ENCODE assay signal across 1 cellular context in the genomic region with DNA sequence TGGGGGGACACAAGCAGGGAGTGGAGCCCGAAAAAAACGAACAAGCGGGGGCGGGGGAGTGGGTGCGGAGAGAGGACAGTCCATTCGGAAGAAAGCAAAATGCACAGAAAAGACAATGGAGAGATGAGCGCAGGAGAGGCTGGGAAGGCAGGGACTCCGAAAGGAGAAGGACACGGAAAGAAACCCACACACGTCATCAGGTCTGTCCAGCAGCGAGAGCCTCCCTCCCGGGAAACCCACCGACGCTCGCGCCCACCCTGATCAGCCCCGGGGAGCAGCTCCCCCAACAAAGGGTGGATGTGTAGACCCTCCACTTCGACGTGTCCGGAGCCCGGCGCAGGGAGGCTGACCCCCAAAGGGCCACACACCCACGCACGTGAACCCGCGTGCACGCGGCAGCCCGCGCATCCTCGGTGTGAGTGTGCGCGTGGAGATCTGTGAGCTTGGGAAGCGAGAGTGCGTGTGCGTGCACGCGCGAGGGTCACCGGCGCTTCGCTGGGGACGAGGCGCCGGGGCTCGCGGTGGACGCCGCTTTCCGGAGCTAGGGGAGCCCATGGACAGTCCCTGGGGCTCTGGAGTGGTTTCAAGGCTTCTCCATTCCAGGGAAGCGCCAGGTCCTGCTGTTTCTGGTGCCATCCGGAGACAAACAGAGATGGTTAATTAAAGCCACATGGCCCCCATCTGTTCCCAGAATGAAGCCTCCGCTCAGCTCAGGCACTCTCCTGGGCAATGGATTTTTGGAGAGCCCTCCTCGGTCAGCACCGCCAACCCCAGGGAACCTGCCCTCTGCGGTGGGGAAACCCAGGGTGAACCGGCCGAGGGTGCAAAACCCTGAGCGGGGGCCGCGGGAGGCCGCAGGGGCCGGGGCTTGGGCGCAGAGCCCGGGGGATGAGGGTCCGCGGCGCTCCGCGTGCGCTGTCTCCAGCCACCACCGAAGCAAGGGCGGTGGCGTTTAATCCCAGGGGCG.
A peak's percentile ranks its signal among the peaks of the same experiment; 100 is the strongest.
TF ChIP-seq lines count a peak whose summit lies in the region.

No MANE protein-coding gene starts in this region.

TF ChIP-seq in HepG2, 621 proteins besides CTCF, POLR2A, EP300 and RAD21 (continued from another document and continues in another):
- TF ChIP-seq MLX (CRISPR knock-in tag; IDR thresholded peaks at IDR 0.05) (no peak), YEATS2 (CRISPR knock-in tag; IDR thresholded peaks at IDR 0.05; ENCODE audit: borderline replicate concordance) (no peak), GMEB2 (CRISPR knock-in tag; IDR thresholded peaks at IDR 0.05; ENCODE audit: low read depth) (no peak), SIX4 (CRISPR knock-in tag; IDR thresholded peaks at IDR 0.05) (no peak), ZNF781 (CRISPR knock-in tag; IDR thresholded peaks at IDR 0.05; ENCODE audit: borderline replicate concordance, not compliant biosample characterization) (no peak), ATF6 (CRISPR knock-in tag; conservative IDR thresholded peaks at IDR 0.05) (no peak), MEIS1 (CRISPR knock-in tag; IDR thresholded peaks at IDR 0.05; ENCODE audit: borderline replicate concordance) (0 out of 2 replicates have a peak, but pooled peaks have one; percentile 5), ZNF235 (CRISPR knock-in tag; IDR thresholded peaks at IDR 0.05; ENCODE audit: borderline replicate concordance) (no peak), ELK4 (CRISPR knock-in tag; IDR thresholded peaks at IDR 0.05; ENCODE audit: borderline replicate concordance) (no peak), ZNF782 (CRISPR knock-in tag; IDR thresholded peaks at IDR 0.05; ENCODE audit: borderline replicate concordance) (no peak), TOE1 (CRISPR knock-in tag; IDR thresholded peaks at IDR 0.05) (no peak), DMAP1 (CRISPR knock-in tag; IDR thresholded peaks at IDR 0.05) (no peak), HOXD1 (CRISPR knock-in tag; IDR thresholded peaks at IDR 0.05) (no peak), ATF1 (CRISPR knock-in tag; IDR thresholded peaks at IDR 0.05) (no peak), KAT7 (CRISPR knock-in tag; IDR thresholded peaks at IDR 0.05; ENCODE audit: borderline replicate concordance) (0 out of 2 replicates have a peak, but pooled peaks have one; percentile 21), GFI1 (CRISPR knock-in tag; IDR thresholded peaks at IDR 0.05; ENCODE audit: borderline replicate concordance) (no peak), NCOA1 (CRISPR knock-in tag; IDR thresholded peaks at IDR 0.05) (no peak), NCOA5 (CRISPR knock-in tag; IDR thresholded peaks at IDR 0.05) (no peak), THYN1 (CRISPR knock-in tag; IDR thresholded peaks at IDR 0.05; ENCODE audit: borderline replicate concordance, low read depth) (no peak), SAP130 (CRISPR knock-in tag; IDR thresholded peaks at IDR 0.05; ENCODE audit: low read depth) (no peak), MEF2D (CRISPR knock-in tag; IDR thresholded peaks at IDR 0.05) (no peak), ADNP (CRISPR knock-in tag; IDR thresholded peaks at IDR 0.05) (no peak), NFYC (CRISPR knock-in tag; IDR thresholded peaks at IDR 0.05) (no peak), IRX3 (CRISPR knock-in tag; IDR thresholded peaks at IDR 0.05; ENCODE audit: borderline replicate concordance, low read depth) (no peak), ARNT (IDR thresholded peaks at IDR 0.05) (no peak), AGO2 (optimal IDR thresholded peaks at IDR 0.05; ENCODE audit: low read depth, low read length) (peak; percentile 61), MTF1 (CRISPR knock-in tag; IDR thresholded peaks at IDR 0.05) (no peak), ZNF512B (CRISPR knock-in tag; IDR thresholded peaks at IDR 0.05; ENCODE audit: borderline replicate concordance) (0 out of 2 replicates have a peak, but pooled peaks have one; percentile 20), ELF1 (CRISPR knock-in tag; IDR thresholded peaks at IDR 0.05) (no peak)
- TF ChIP-seq, protein P1, sequence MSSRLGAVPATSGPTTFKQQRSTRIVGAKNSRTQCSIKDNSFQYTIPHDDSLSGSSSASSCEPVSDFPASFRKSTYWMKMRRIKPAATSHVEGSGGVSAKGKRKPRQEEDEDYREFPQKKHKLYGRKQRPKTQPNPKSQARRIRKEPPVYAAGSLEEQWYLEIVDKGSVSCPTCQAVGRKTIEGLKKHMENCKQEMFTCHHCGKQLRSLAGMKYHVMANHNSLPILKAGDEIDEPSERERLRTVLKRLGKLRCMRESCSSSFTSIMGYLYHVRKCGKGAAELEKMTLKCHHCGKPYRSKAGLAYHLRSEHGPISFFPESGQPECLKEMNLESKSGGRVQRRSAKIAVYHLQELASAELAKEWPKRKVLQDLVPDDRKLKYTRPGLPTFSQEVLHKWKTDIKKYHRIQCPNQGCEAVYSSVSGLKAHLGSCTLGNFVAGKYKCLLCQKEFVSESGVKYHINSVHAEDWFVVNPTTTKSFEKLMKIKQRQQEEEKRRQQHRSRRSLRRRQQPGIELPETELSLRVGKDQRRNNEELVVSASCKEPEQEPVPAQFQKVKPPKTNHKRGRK (CRISPR knock-in tag; IDR thresholded peaks at IDR 0.05), result no peak
- TF ChIP-seq, protein P2, sequence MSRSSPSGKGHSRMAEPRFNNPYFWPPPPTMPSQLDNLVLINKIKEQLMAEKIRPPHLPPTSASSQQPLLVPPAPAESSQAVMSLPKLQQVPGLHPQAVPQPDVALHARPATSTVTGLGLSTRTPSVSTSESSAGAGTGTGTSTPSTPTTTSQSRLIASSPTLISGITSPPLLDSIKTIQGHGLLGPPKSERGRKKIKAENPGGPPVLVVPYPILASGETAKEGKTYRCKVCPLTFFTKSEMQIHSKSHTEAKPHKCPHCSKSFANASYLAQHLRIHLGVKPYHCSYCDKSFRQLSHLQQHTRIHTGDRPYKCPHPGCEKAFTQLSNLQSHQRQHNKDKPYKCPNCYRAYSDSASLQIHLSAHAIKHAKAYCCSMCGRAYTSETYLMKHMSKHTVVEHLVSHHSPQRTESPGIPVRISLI (CRISPR knock-in tag; IDR thresholded peaks at IDR 0.05; ENCODE audit: borderline replicate concordance), result no peak
- TF ChIP-seq, protein P3, sequence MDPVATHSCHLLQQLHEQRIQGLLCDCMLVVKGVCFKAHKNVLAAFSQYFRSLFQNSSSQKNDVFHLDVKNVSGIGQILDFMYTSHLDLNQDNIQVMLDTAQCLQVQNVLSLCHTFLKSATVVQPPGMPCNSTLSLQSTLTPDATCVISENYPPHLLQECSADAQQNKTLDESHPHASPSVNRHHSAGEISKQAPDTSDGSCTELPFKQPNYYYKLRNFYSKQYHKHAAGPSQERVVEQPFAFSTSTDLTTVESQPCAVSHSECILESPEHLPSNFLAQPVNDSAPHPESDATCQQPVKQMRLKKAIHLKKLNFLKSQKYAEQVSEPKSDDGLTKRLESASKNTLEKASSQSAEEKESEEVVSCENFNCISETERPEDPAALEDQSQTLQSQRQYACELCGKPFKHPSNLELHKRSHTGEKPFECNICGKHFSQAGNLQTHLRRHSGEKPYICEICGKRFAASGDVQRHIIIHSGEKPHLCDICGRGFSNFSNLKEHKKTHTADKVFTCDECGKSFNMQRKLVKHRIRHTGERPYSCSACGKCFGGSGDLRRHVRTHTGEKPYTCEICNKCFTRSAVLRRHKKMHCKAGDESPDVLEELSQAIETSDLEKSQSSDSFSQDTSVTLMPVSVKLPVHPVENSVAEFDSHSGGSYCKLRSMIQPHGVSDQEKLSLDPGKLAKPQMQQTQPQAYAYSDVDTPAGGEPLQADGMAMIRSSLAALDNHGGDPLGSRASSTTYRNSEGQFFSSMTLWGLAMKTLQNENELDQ (CRISPR knock-in tag; IDR thresholded peaks at IDR 0.05; ENCODE audit: borderline replicate concordance), result no peak
